ENCODE assay signal across 25 cellular contexts in genomic region chr6:147664092-147664491, GRCh38.
"Had no signal": no experiment of that assay in that cellular context is flagged by ENCODE, and none has a peak within 500 bp of the region (broad histone marks: within the 10 kb centered on the region; RNA-seq: fewer than 3 reads in every experiment).

No MANE protein-coding gene starts in this region.

- ATAC-seq: activated CD4-positive, alpha-beta T cell treated with anti-CD3 and anti-CD28 coated beads for 36 hours; activated CD8-positive, alpha-beta memory T cell treated with anti-CD3 and anti-CD28 coated beads, Interleukin-2, amount 10 ng/mL, durations not matched to agents 7 days and 5 days; activated CD8-positive, alpha-beta T cell treated with anti-CD3 and anti-CD28 coated beads, Interleukin-2, amount 10 ng/mL, durations not matched to agents 7 days and 5 days; activated T-cell treated with anti-CD3 and anti-CD28 coated beads, Interleukin-2, amount 50 U/mL, for 72 hours; mucosa of descending colon; natural killer cell treated with Interleukin-12 subunit alpha and Interleukin-12 subunit beta and Interleukin-15 and Interleukin-18, amount 100 ng/mL, for 72 hours; right lobe of liver had no signal

- H3K27me3 ChIP-seq: esophagus squamous epithelium, neutrophil, right lobe of liver, transverse colon, uterus had no signal

- H3K36me3 ChIP-seq: esophagus squamous epithelium, left ventricle myocardium inferior, neutrophil, right lobe of liver, transverse colon, uterus had no signal

- H3K9me3 ChIP-seq: esophagus squamous epithelium, mucosa of descending colon, neutrophil, right lobe of liver, transverse colon, uterus had no signal

- DNase-seq: activated CD4-positive, alpha-beta T cell treated with anti-CD3 and anti-CD28 coated beads for 36 hours; activated CD4-positive, CD25-positive, alpha-beta regulatory T cell; activated CD8-positive, alpha-beta memory T cell treated with anti-CD3 and anti-CD28 coated beads, Interleukin-2, amount 10 ng/mL, durations not matched to agents 7 days and 5 days; activated CD8-positive, alpha-beta T cell treated with anti-CD3 and anti-CD28 coated beads, Interleukin-2, amount 10 ng/mL, durations not matched to agents 7 days and 5 days; activated naive CD4-positive, alpha-beta T cell treated with Interleukin-2 at 50 U/mL for 16 hours; activated T-cell treated with anti-CD3 and anti-CD28 coated beads for 4 hours; activated T-cell treated with anti-CD3 and anti-CD28 coated beads, Interleukin-2, amount 50 U/mL, for 72 hours; anterior cingulate cortex; endodermal cell; esophagus squamous epithelium; islet precursor cell; left ventricle myocardium inferior; mucosa of descending colon; right lobe of liver; stimulated activated CD4-positive, alpha-beta T cell treated with anti-CD3 and anti-CD28 coated beads, Interleukin-2, amount 100 ng/mL, for 48 hours; stimulated activated naive CD4-positive, alpha-beta T cell treated with Interleukin-2 at 50 U/mL for 16 hours; T1000; transverse colon; uterus had no signal

- H3K4me3 ChIP-seq: esophagus squamous epithelium, left ventricle myocardium inferior, lung, mucosa of descending colon, right lobe of liver, transverse colon, uterus had no signal

- FAIRE-seq: bronchial epithelial cell, frontal cortex had no signal

- H3K4me1 ChIP-seq: esophagus squamous epithelium, left ventricle myocardium inferior, right lobe of liver, transverse colon, uterus had no signal

- H3K27ac ChIP-seq: epithelial cell of prostate, esophagus squamous epithelium, left ventricle myocardium inferior, neutrophil, right lobe of liver, transverse colon, uterus had no signal
